24 cellular contexts compared by ENCODE assay signal in genomic region chr13:33025220-33025744, GRCh38. TPM values are rescaled to one million over a fixed set of nuclear protein-coding genes. Genes with fewer than 3 reads are reported as not detected.
DNase-seq lines count a peak whose midpoint lies in the region; ATAC-seq, FAIRE-seq and TF ChIP-seq lines count a peak whose summit lies in the region.
"Had no signal": no experiment of that assay in that cellular context is flagged by ENCODE, and none has a peak within 500 bp of the region (broad histone marks: within the 10 kb centered on the region; RNA-seq: fewer than 3 reads in every experiment).

No MANE protein-coding gene starts in this region.

- no peaks in the 10 kb centered on the region for H3K4me1 ChIP-seq in HepG2 (ENCODE audit: insufficient read depth, low read length)
- H3K4me1 ChIP-seq in right lobe of liver = peaks cover 0 to 5% (median 0%) of the 10 kb centered on the region in 4 donors
- H3K4me1 ChIP-seq in H1 (replicated peaks in 1 of 4; ENCODE audit: control insufficient read depth in 3 of 4, insufficient read depth in 4 of 4, low read length in 3 of 4) = peaks cover 0 to 6% (median under 1%) of the 10 kb centered on the region in 4 experiments; a peak in 1 of 7 replicates
- H3K4me1 ChIP-seq: BE2C had no signal

- no peak overlapping the region for H3K27ac ChIP-seq in HepG2 (ENCODE audit: extremely low read length, insufficient read depth, low read length)
- no peak overlapping the region for H3K27ac ChIP-seq in right lobe of liver
- no peak overlapping the region for H3K27ac ChIP-seq in H1 (ENCODE audit: low read depth, low read length)
- H3K27ac ChIP-seq: HL-60 had no signal

- H3K79me2 ChIP-seq in HepG2 (ENCODE audit: insufficient read depth, low read length) = no peaks in the 10 kb centered on the region
- no peaks in the 10 kb centered on the region for H3K79me2 ChIP-seq in H1 (ENCODE audit: control insufficient read depth in 1 of 2, insufficient read depth in 2 of 2, low read length in 2 of 2)

- H2BK15ac ChIP-seq in H1 (ENCODE audit: low read length) = no peak overlapping the region

- H3K9ac ChIP-seq in HepG2 (ENCODE audit: insufficient read depth, low read depth, low read length) (no peak overlapping the region), H1 (replicated peaks in 1 of 4; ENCODE audit: extremely low read depth in 1 of 4, low read depth in 3 of 4, low read length in 3 of 4) (no peak overlapping the region)

- H4K5ac ChIP-seq in H1 (ENCODE audit: insufficient read length, low read depth, low read length) = no peak overlapping the region

- CTCF ChIA-PET in HepG2 (lab: Yijun Ruan, JAX; ENCODE audit: low intra/inter-chr PET ratio, low total read pairs) = no interaction called here
- CTCF ChIA-PET in H1 (lab: Charles Lee; ENCODE audit: partially characterized antibody) = interaction anchor here (0.8 to 2.6 kb wide), 3 partner anchors 8 to 67 kb away, joined by 3 to 8 read pairs (median 6); no protein-coding TSS in a partner anchor

- no peak overlapping the region for H2AFZ ChIP-seq in HepG2 (ENCODE audit: low read length)
- H2AFZ ChIP-seq in H1 (ENCODE audit: low read length) = no peak overlapping the region

- FAIRE-seq in HepG2 (lab: Jason Lieb, UNC) (no peak), H1 (lab: Jason Lieb, UNC) (no peak)
- FAIRE-seq: GM19239, H54 had no signal

- no peak overlapping the region for H3K23ac ChIP-seq in H1 (ENCODE audit: insufficient read length)

- no peaks in the 10 kb centered on the region for H3K23me2 ChIP-seq in H1 (ENCODE audit: low read depth, low read length)

- no peak for TF ChIP-seq POLR2A in HepG2 (IDR thresholded peaks at IDR 0.05; ENCODE audit: insufficient read depth in 1 of 2, low read depth in 2 of 2, low read length in 2 of 2)
- no peak for TF ChIP-seq POLR2A in right lobe of liver (IDR thresholded peaks at IDR 0.05)
- no peak for TF ChIP-seq POLR2A in H1 (IDR thresholded peaks at IDR 0.05; ENCODE audit: control extremely low read depth in 1 of 2, low read depth in 2 of 2, low read length in 2 of 2)

- BruUV-seq in HepG2 (replicated peaks; lab: Mats Ljungman, UMichigan) = no TSS peak

- POLR2A ChIA-PET in HepG2 (lab: Yijun Ruan, JAX) = no interaction called here
- POLR2A ChIA-PET in H1 (lab: Charles Lee; ENCODE audit: partially characterized antibody) = interaction anchor here (0.8 kb wide), 1 partner anchor 11 kb away, joined by 3 read pairs; no protein-coding TSS in a partner anchor

- TF ChIP-seq EP300 in HepG2 (IDR thresholded peaks at IDR 0.05; ENCODE audit: low read depth in 2 of 2, low read length in 2 of 2) = no peak
- TF ChIP-seq EP300 in HepG2 (CRISPR knock-in tag; IDR thresholded peaks at IDR 0.05; ENCODE audit: borderline replicate concordance) = no peak
- TF ChIP-seq EP300 in H1 (IDR thresholded peaks at IDR 0.05; ENCODE audit: borderline replicate concordance in 1 of 2, low read depth in 2 of 2, low read length in 2 of 2) = no peak

- in situ Hi-C loops in HepG2 (cut with HindIII; ENCODE audit: extremely low pct_ligation_motif_present, low pct_unique_long_range_greater_than_20kb) = no loop called here

- no peak overlapping the region for H4K91ac ChIP-seq in H1 (replicated peaks; ENCODE audit: insufficient read length, low read length)

- no peak overlapping the region for H2BK12ac ChIP-seq in H1 (ENCODE audit: low read depth, low read length)

- no peak overlapping the region for H2BK120ac ChIP-seq in H1 (replicated peaks; ENCODE audit: low read depth, low read length)

- no peak overlapping the region for H2AK5ac ChIP-seq in H1 (ENCODE audit: low read depth, low read length)

- 32% methylated on average over 4 of the region's 4 CpGs for WGBS in HepG2 (ENCODE audit: low lambda C conversion rate)
- 57% methylated on average over 3 of the region's 4 CpGs for WGBS in right lobe of liver (ENCODE audit: insufficient coverage, low coverage, low lambda C conversion rate, missing lambda C conversion rate)
- 63% methylated on average over 4 of the region's 4 CpGs; no CpG with 5 or more reads in 1 of the 2 experiments for WGBS in H1 (ENCODE audit: extremely low coverage in 1 of 2, insufficient coverage in 1 of 2, insufficient read length in 1 of 2, insufficient replicate concordance in 2 of 2, low coverage in 1 of 2, low lambda C conversion rate in 2 of 2, missing lambda C conversion rate in 1 of 2), 2 experiments

- H3K4me3 ChIP-seq in HepG2 (replicated peaks in 1 of 3; ENCODE audit: insufficient read depth in 1 of 3, low read depth in 2 of 3, low read length in 3 of 3) (no peak overlapping the region), right lobe of liver (no peak overlapping the region), H1 (ENCODE audit: extremely low read depth in 1 of 4, insufficient read depth in 2 of 4, low read depth in 3 of 4, low read length in 4 of 4) (no peak overlapping the region)

- H3K4ac ChIP-seq in H1 (replicated peaks; ENCODE audit: insufficient read length, low read depth, low read length) = no peak overlapping the region

- H3K56ac ChIP-seq in H1 (replicated peaks; ENCODE audit: insufficient read length, low read depth, low read length) = no peak overlapping the region

- ATAC-seq in HepG2 = no peak
- ATAC-seq in right lobe of liver = no peak
- no peak for ATAC-seq in GM18520 (IDR thresholded peaks at IDR 0.05; ENCODE audit: unreplicated experiment)
- ATAC-seq: HCT116 had no signal

- no peak for DNase-seq in HepG2 (ENCODE audit: low spot score)
- DNase-seq in right lobe of liver = no peak
- DNase-seq in NCI-H69 (lab: John Stamatoyannopoulos, UW) = peak; percentile 42
- no peak for DNase-seq in H1 (ENCODE audit: low read depth in 1 of 2, low spot score in 2 of 2)
- no peak for DNase-seq in NCI-H226
- no peak for DNase-seq in midbrain (lab: John Stamatoyannopoulos, UW)
- DNase-seq: BE2C; C1 segment of cervical spinal cord; CD4-positive, CD25-positive, alpha-beta regulatory T cell; CD8-positive, alpha-beta memory T cell; COR-L47; DMS 273 treated with DMSO at 0.1 percent for 48 hours; GDM1; HFFc6; IMR-90; KBM-7 had no signal

- no peak overlapping the region for H2BK20ac ChIP-seq in H1 (ENCODE audit: low read length)

- H3K36me3 ChIP-seq in HepG2 (replicated peaks in 1 of 2; ENCODE audit: control insufficient read depth in 1 of 2, insufficient read depth in 2 of 2, low read length in 2 of 2) (no peaks in the 10 kb centered on the region), right lobe of liver (no peaks in the 10 kb centered on the region), H1 (ENCODE audit: control insufficient read depth in 2 of 4, insufficient read depth in 4 of 4, low read length in 3 of 4) (no peaks in the 10 kb centered on the region)
- H3K36me3 ChIP-seq: BE2C had no signal

- no peaks in the 10 kb centered on the region for H3K9me3 ChIP-seq in HepG2 (ENCODE audit: low read length)
- no peaks in the 10 kb centered on the region for H3K9me3 ChIP-seq in right lobe of liver
- no peaks in the 10 kb centered on the region for H3K9me3 ChIP-seq in H1 (ENCODE audit: insufficient read depth in 2 of 2, low read depth in 1 of 2, low read length in 1 of 2)
- H3K9me3 ChIP-seq: BE2C had no signal

- no peak overlapping the region for H3K14ac ChIP-seq in H1 (ENCODE audit: insufficient read length)

- no peaks in the 10 kb centered on the region for H3K79me1 ChIP-seq in H1 (ENCODE audit: low read depth, low read length)

- H3K27me3 ChIP-seq in HepG2 (ENCODE audit: control insufficient read depth in 1 of 2, insufficient read depth in 2 of 2, low read length in 2 of 2) = peaks cover 0 to 11% of the 10 kb centered on the region in 2 experiments; a peak in 3 of 5 replicates
- no peaks in the 10 kb centered on the region for H3K27me3 ChIP-seq in right lobe of liver
- 0 out of 7 replicates have a peak, but pooled peaks cover 0 to under 1% (median 0%) of the 10 kb centered on the region in 4 experiments for H3K27me3 ChIP-seq in H1 (replicated peaks in 1 of 4; ENCODE audit: control insufficient read depth in 3 of 4, extremely low read depth in 1 of 4, insufficient read depth in 3 of 4, low read length in 3 of 4)
- H3K27me3 ChIP-seq: BE2C had no signal

- TF ChIP-seq RAD21 in HepG2 (CRISPR knock-in tag; IDR thresholded peaks at IDR 0.05) (no peak), H1 (IDR thresholded peaks at IDR 0.05 in 1 of 2, conservative IDR thresholded peaks at IDR 0.05 in 1 of 2; ENCODE audit: low read depth in 2 of 2, low read length in 2 of 2) (no peak)

- TF ChIP-seq CTCF in HepG2 (CRISPR knock-in tag; IDR thresholded peaks at IDR 0.05) (no peak), right lobe of liver (IDR thresholded peaks at IDR 0.05) (no peak), H1 (IDR thresholded peaks at IDR 0.05; ENCODE audit: control extremely low read depth in 1 of 3, insufficient read depth in 1 of 3, low read depth in 1 of 3, low read length in 3 of 3) (no peak)

- no peak overlapping the region for H2BK5ac ChIP-seq in H1 (ENCODE audit: low read depth, low read length)

- no peak overlapping the region for H3K18ac ChIP-seq in H1 (ENCODE audit: extremely low read depth, low read length)

- H4K8ac ChIP-seq in H1 (ENCODE audit: extremely low read depth, insufficient read depth, low read length) = no peak overlapping the region

- H4K20me1 ChIP-seq in HepG2 (ENCODE audit: insufficient read depth, low read length) = no peaks in the 10 kb centered on the region
- no peaks in the 10 kb centered on the region for H4K20me1 ChIP-seq in H1 (replicated peaks in 1 of 2; ENCODE audit: control insufficient read depth in 1 of 2, insufficient read depth in 2 of 2, low read length in 2 of 2)

- H3K4me2 ChIP-seq in HepG2 (ENCODE audit: low read depth, low read length) (no peak overlapping the region), H1 (ENCODE audit: insufficient read depth in 1 of 2, low read depth in 2 of 2, low read length in 2 of 2) (no peak overlapping the region)

- intact Hi-C loops in HepG2 (cut with micrococcal nuclease; ENCODE audit: unreplicated experiment) = no loop called here
- intact Hi-C loops in right lobe of liver (cut with DNase I) = no loop called here

RNA-seq across cellular contexts. Expression of gene KL, which starts 9.1 kb away (rescaled TPM):
- not detected in 2 replicates for total RNA-seq in HepG2 (2016; rRNA removed; fragmentation: Illumina TruSeq; extraction: Trizol)
- total RNA-seq in HepG2 (2016; cell fraction: cytosol; rRNA removed; fragmentation: Illumina TruSeq; extraction: Trizol; ENCODE audit: low read depth) = not detected in 2 replicates
- total RNA-seq in HepG2 (2016; cell fraction: insoluble cytoplasmic fraction; rRNA removed; fragmentation: Illumina TruSeq; extraction: Trizol) = not detected in 2 replicates
- total RNA-seq in HepG2 (2016; cell fraction: membrane; rRNA removed; fragmentation: Illumina TruSeq; extraction: Trizol) = not detected in 2 replicates
- total RNA-seq in HepG2 (2016; cell fraction: nucleus; rRNA removed; fragmentation: Illumina TruSeq; extraction: Trizol) = not detected in 2 replicates
- polyA plus RNA-seq in HepG2 (2011; rRNA removed) = not detected in 2 replicates
- polyA plus RNA-seq in HepG2 (2011; cell fraction: cytosol; rRNA removed) = not detected in 2 replicates
- not detected in 2 replicates for polyA plus RNA-seq in HepG2 (2011; cell fraction: nucleus; rRNA removed)
- not detected in 2 replicates for polyA plus RNA-seq in HepG2 (2012)
- polyA plus RNA-seq in HepG2 (2016; cell fraction: cytosol; fragmentation: Illumina TruSeq; extraction: Trizol; ENCODE audit: low read depth) = not detected in 2 replicates
- not detected in 2 replicates for polyA plus RNA-seq in HepG2 (2016; cell fraction: insoluble cytoplasmic fraction; fragmentation: Illumina TruSeq; extraction: Trizol; ENCODE audit: low read depth)
- polyA plus RNA-seq in HepG2 (2016; cell fraction: membrane; fragmentation: Illumina TruSeq; extraction: Trizol; ENCODE audit: low read depth) = not detected in 2 replicates
- polyA plus RNA-seq in HepG2 (2016; cell fraction: nucleus; fragmentation: Illumina TruSeq; extraction: Trizol; ENCODE audit: insufficient read depth, low read depth) = not detected in 2 replicates
- polyA minus RNA-seq in HepG2 (2011; rRNA and poly(A)+ RNA removed; ENCODE audit: low replicate concordance) = 0.05 TPM in 1 of 2 replicates, not detected in the other
- polyA minus RNA-seq in HepG2 (2011; cell fraction: cytosol; rRNA and poly(A)+ RNA removed) = not detected in 2 replicates
- not detected in 2 replicates for polyA minus RNA-seq in HepG2 (2011; cell fraction: nucleus; rRNA and poly(A)+ RNA removed)
- 1 to 10 TPM in 1 of 6 experiments, under 1 TPM in 5; 0.09 to 1.2 (median 0.39) TPM for total RNA-seq in right lobe of liver
- not detected in 2 replicates for total RNA-seq in H1 (2021; fragmentation: NEBNext Ultra II Directional; extraction: Animal tissue kit (Norgen Biotek cat#: 25700))
- 0.02 TPM in 1 of 2 replicates, not detected in the other for polyA plus RNA-seq in H1 (2011; rRNA removed)
- polyA plus RNA-seq in H1 (2011; cell fraction: cytosol; rRNA removed) = not detected
- not detected for polyA plus RNA-seq in H1 (2011; cell fraction: nucleus; rRNA removed)
- not detected in 4 replicates for polyA plus RNA-seq in H1 (2012, experiment 1 of 2)
- not detected for polyA plus RNA-seq in H1 (2012, experiment 2 of 2)
- polyA plus RNA-seq in H1 (2013, experiment 1 of 2) = 0.02 TPM
- 0.02 TPM for polyA plus RNA-seq in H1 (2013, experiment 2 of 2)
- 0.07 TPM in 1 of 2 replicates, not detected in the other for polyA minus RNA-seq in H1 (2011; rRNA and poly(A)+ RNA removed)
- polyA minus RNA-seq in H1 (2011; cell fraction: cytosol; rRNA and poly(A)+ RNA removed) = not detected
- not detected for polyA minus RNA-seq in H1 (2011; cell fraction: nucleus; rRNA and poly(A)+ RNA removed)
- total RNA-seq: A172; CD4-positive, CD25-positive, alpha-beta regulatory T cell; Daoy; HT1080; IMR-90 had no signal
- polyA plus RNA-seq: CD4-positive, CD25-positive, alpha-beta regulatory T cell; CD8-positive, alpha-beta memory T cell; IMR-90 had no signal

Comparison
In these comparisons a context has a peak if more than half of its experiments do, and no peak if none do; other contexts are left out.
1. Of the 41 proteins assayed by ChIP-seq in both HepG2 and H1: peak only in HepG2: none; only in H1: MAX and TCF12; in both: none; in neither: 39.